In the genomic region with DNA sequence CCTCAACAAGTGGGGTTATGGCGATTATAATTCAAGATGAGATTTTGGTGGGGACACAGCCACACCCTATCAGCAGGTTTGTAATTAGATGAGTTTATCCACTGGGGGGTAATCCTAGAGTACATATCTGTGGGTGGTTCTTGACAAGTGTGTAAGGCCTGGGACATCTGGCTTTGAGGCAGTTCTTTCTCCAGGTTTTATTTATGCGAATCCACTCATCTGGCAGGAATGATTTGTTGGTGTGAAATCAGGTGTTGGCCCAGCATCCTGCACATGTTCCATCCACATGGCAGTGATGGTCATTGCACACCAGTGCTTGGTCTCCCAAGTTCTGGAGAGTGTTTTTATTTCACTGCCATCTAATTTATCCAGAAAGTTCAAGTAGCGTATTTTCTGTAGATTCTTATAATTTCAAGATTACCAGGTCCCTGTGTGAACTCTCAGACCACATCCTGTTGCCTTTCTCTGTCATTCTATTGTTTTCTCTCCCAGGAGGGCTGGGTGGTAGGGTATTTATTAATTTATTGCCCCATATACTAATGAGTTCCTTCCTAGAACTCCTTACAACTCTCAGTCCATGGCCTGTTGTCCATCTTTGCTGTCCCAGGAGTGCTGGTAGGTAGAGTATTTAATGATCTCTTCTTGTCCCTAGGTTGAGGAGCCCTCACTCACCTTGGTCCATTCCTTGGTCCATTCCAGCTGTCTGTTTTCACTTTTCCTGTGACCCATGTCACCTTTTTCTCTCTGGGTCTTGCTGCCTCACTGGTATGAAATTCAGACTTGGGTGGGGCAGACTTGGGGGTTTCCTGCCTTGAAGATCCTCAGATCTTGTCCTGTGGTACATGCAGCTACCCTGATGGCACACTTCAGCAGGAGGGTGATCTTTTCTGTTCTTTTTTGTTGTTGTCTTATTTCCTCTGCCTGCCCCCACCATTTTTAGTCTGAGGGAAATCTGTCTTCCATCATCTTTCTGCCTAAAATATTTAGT, we compare ENCODE assay signal across 11 cellular contexts. TPM values are rescaled to one million over a fixed set of nuclear protein-coding genes. Genes with fewer than 3 reads are reported as not detected.
DNase-seq lines count a peak whose midpoint lies in the region; ATAC-seq, FAIRE-seq and TF ChIP-seq lines count a peak whose summit lies in the region.
"Had no signal": no experiment of that assay in that cellular context is flagged by ENCODE, and none has a peak within 500 bp of the region (broad histone marks: within the 10 kb centered on the region; RNA-seq: fewer than 3 reads in every experiment).

No MANE protein-coding gene starts in this region.

- peaks cover 3 to 31% (median 12%) of the 10 kb centered on the region in 4 donors for H3K4me1 ChIP-seq in stomach
- H3K4me1 ChIP-seq: breast epithelium had no signal

- no peak for TF ChIP-seq CTCF in fibroblast of mammary gland (conservative IDR thresholded peaks at IDR 0.05; ENCODE audit: control insufficient read depth, insufficient read depth, low read depth, low read length)
- TF ChIP-seq CTCF in stomach (IDR thresholded peaks at IDR 0.05): no peak

- H3K4me3 ChIP-seq in fibroblast of mammary gland (ENCODE audit: control insufficient read depth, low read depth, low read length) (no peak overlapping the region), stomach (no peak overlapping the region)
- H3K4me3 ChIP-seq: breast epithelium had no signal

- POLR2A ChIA-PET in T-cell (lab: Charles Lee): no interaction called here

- FAIRE-seq in GM12891 (lab: Jason Lieb, UNC): peak; percentile 5
- FAIRE-seq: G401.6 had no signal

- H3K4me1 Mint-ChIP-seq in T-cell: peaks cover 81 to 82% (median 82%) of the 10 kb centered on the region in 3 donors

- DNase-seq in GM12891 (ENCODE audit: insufficient read length, low spot score): no peak
- peak in 32 of 34 experiments; percentile 17 to 77 (median 52) for DNase-seq in T-cell
- DNase-seq in fibroblast of mammary gland (ENCODE audit: low read depth): peak; percentile 77
- DNase-seq in stomach: no peak
- no peak for DNase-seq in NCI-H146 treated with DMSO at 0.1 percent for 48 hours (lab: John Stamatoyannopoulos, UW; ENCODE audit: unreplicated experiment)
- DNase-seq in OCI-M2 (lab: John Stamatoyannopoulos, UW; ENCODE audit: unreplicated experiment): no peak
- no peak for DNase-seq in amygdala (lab: John Stamatoyannopoulos, UW)
- DNase-seq: T1000 had no signal

- ATAC-seq in GM21786 (IDR thresholded peaks at IDR 0.05; ENCODE audit: unreplicated experiment) (peak; percentile 74), T-cell (replicated peaks in 1 of 4) (peak; percentile 91 to 96 (median 95))

- intact Hi-C loops in stomach (cut with DNase I; ENCODE audit: low total_unique reads): no loop called here

- peak overlapping the region; percentile 95 to 98 for H3K27ac Mint-ChIP-seq in T-cell

- peaks cover 0 to 37% (median 27%) of the 10 kb centered on the region in 4 donors for H3K36me3 ChIP-seq in stomach
- H3K36me3 ChIP-seq: breast epithelium had no signal

- no peaks in the 10 kb centered on the region for H3K9me3 ChIP-seq in stomach
- H3K9me3 ChIP-seq: breast epithelium had no signal

- H3K27me3 ChIP-seq in stomach: no peaks in the 10 kb centered on the region
- H3K27me3 ChIP-seq: breast epithelium had no signal

- no peak for TF ChIP-seq POLR2A in GM12891 (IDR thresholded peaks at IDR 0.05; ENCODE audit: low read depth, low read length)
- TF ChIP-seq POLR2A in stomach (IDR thresholded peaks at IDR 0.05): no peak

- H3K27ac ChIP-seq in stomach: no peak overlapping the region
- H3K27ac ChIP-seq: breast epithelium had no signal

- CTCF ChIA-PET in T-cell (lab: Charles Lee): interaction anchor here (1.0 kb wide), 2 partner anchors 11 to 109 kb away, joined by 4 to 7 read pairs; no protein-coding TSS in a partner anchor

- H3K27me3 Mint-ChIP-seq in T-cell: no peaks in the 10 kb centered on the region

- no peak for TF ChIP-seq EP300 in stomach (IDR thresholded peaks at IDR 0.05)

- H3K4me3 Mint-ChIP-seq in T-cell: peak overlapping the region; percentile 63 to 80 (median 73)

- H3K36me3 Mint-ChIP-seq in T-cell: peaks cover 59% of the 10 kb centered on the region

- WGBS in stomach, 5 donors: 86 to 95% (median 93%) methylated on average over 3 of the region's 3 CpGs

- H3K9me3 Mint-ChIP-seq in T-cell: no peaks in the 10 kb centered on the region

TF ChIP-seq in GM12891, 5 proteins besides CTCF, POLR2A, EP300 and RAD21:
- no peak for TF ChIP-seq POU2F2 (IDR thresholded peaks at IDR 0.05; ENCODE audit: low read depth, low read length)
- TF ChIP-seq TAF1 (IDR thresholded peaks at IDR 0.05; ENCODE audit: low read depth, low read length): no peak
- no peak for TF ChIP-seq PAX5 (IDR thresholded peaks at IDR 0.05; ENCODE audit: insufficient read depth, low read length, severe bottlenecking)
- TF ChIP-seq SPI1 (IDR thresholded peaks at IDR 0.05; ENCODE audit: low read depth, low read length): no peak
- TF ChIP-seq POLR2AphosphoS5 (IDR thresholded peaks at IDR 0.05; ENCODE audit: low read depth, low read length): no peak
TF ChIP-seq in GM12891: peak in this region for 0.

RNA-seq across cellular contexts. Expression of gene RALA, which starts 10.5 kb away (rescaled TPM):
- 16.3 TPM for polyA plus RNA-seq in GM12891 (2012; ENCODE audit: low read depth, missing spikeins)
- 10 to 100 TPM; 24.4 to 49.8 (median 36.7) TPM for total RNA-seq in T-cell
- 10 to 100 TPM; 10.6 to 40.3 (median 33.8) TPM for total RNA-seq in stomach
- polyA plus RNA-seq in stomach: 10 to 100 TPM; 26.6 to 57.0 (median 29.4) TPM

Comparison
In these comparisons a context has a peak if more than half of its experiments do, and no peak if none do; other contexts are left out.
1. DNase-seq: peak in T-cell (32 of 34) and fibroblast of mammary gland (single experiment); none in GM12891 (single experiment), stomach (single experiment), NCI-H146 treated with DMSO at 0.1 percent for 48 hours (single experiment), OCI-M2 (single experiment) and amygdala (0 of 56).